Comparison of ENCODE assay signal across 33 cellular contexts in genomic region chr10:13871087-13871486, GRCh38.
DNase-seq lines count a peak whose midpoint lies in the region; ATAC-seq and TF ChIP-seq lines count a peak whose summit lies in the region.
"Had no signal": no experiment of that assay in that cellular context is flagged by ENCODE, and none has a peak within 500 bp of the region (broad histone marks: within the 10 kb centered on the region; RNA-seq: fewer than 3 reads in every experiment).

No MANE protein-coding gene starts in this region.

- no peaks in the 10 kb centered on the region for H3K27me3 ChIP-seq in GM23338 (ENCODE audit: insufficient read depth)
- H3K27me3 ChIP-seq in esophagus muscularis mucosa: no peaks in the 10 kb centered on the region
- H3K27me3 ChIP-seq: BE2C, gastroesophageal sphincter, hepatocyte, right atrium auricular region, thyroid gland had no signal

- no peak for TF ChIP-seq EP300 in esophagus muscularis mucosa (IDR thresholded peaks at IDR 0.05)

- H3K4me3 ChIP-seq in GM23338 (no peak overlapping the region), esophagus muscularis mucosa (no peak overlapping the region)
- H3K4me3 ChIP-seq: gastroesophageal sphincter, GM12878, hepatocyte, lower lobe of right lung, right atrium auricular region, thyroid gland had no signal

- H3K27me3 Mint-ChIP-seq in GM23338 (ENCODE audit: insufficient read depth, low read depth, poor library complexity): peaks cover 2% of the 10 kb centered on the region
- H3K27me3 Mint-ChIP-seq in endothelial cell (ENCODE audit: unreplicated experiment): peaks cover 3% of the 10 kb centered on the region
- H3K27me3 Mint-ChIP-seq in osteocyte (ENCODE audit: unreplicated experiment): no peaks in the 10 kb centered on the region
- H3K27me3 Mint-ChIP-seq in activated T-cell treated with anti-CD3 and anti-CD28 coated beads, Interleukin-2, amount 50 U/mL, for 24 hours: no peaks in the 10 kb centered on the region

- H3K27ac ChIP-seq in GM23338 (ENCODE audit: low read depth) (no peak overlapping the region), esophagus muscularis mucosa (replicated peaks in 1 of 4) (no peak overlapping the region)
- H3K27ac ChIP-seq: hepatocyte, lower lobe of right lung had no signal

- WGBS in esophagus muscularis mucosa: 80% methylated on average over 9 of the region's 9 CpGs

- TF ChIP-seq CTCF in GM23338 (conservative IDR thresholded peaks at IDR 0.05; ENCODE audit: low read depth in 2 of 2): no peak
- TF ChIP-seq CTCF in endothelial cell (IDR thresholded peaks at IDR 0.05; ENCODE audit: unreplicated experiment): no peak
- TF ChIP-seq CTCF in osteocyte (IDR thresholded peaks at IDR 0.05): no peak
- no peak for TF ChIP-seq CTCF in esophagus muscularis mucosa (IDR thresholded peaks at IDR 0.05)

- H3K4me1 Mint-ChIP-seq in GM23338 (peaks cover 41% of the 10 kb centered on the region), endothelial cell (ENCODE audit: unreplicated experiment) (peaks cover 57% of the 10 kb centered on the region), osteocyte (ENCODE audit: unreplicated experiment) (peaks cover 39% of the 10 kb centered on the region)
- H3K4me1 Mint-ChIP-seq in activated T-cell treated with anti-CD3 and anti-CD28 coated beads, Interleukin-2, amount 50 U/mL, for 24 hours (ENCODE audit: low read depth): peaks cover 9% of the 10 kb centered on the region
- H3K4me1 Mint-ChIP-seq: activated CD4-positive, alpha-beta memory T cell treated with anti-CD3 and anti-CD28 coated beads, Interleukin-2, amount 10 ng/mL, durations not matched to agents 7 days and 5 days had no signal

- H3K4me3 Mint-ChIP-seq in GM23338: no peak overlapping the region
- peak overlapping the region; percentile 50 for H3K4me3 Mint-ChIP-seq in endothelial cell (ENCODE audit: unreplicated experiment)
- no peak overlapping the region for H3K4me3 Mint-ChIP-seq in osteocyte (ENCODE audit: unreplicated experiment)
- no peak overlapping the region for H3K4me3 Mint-ChIP-seq in activated T-cell treated with anti-CD3 and anti-CD28 coated beads, Interleukin-2, amount 50 U/mL, for 24 hours
- H3K4me3 Mint-ChIP-seq: activated CD4-positive, alpha-beta memory T cell treated with anti-CD3 and anti-CD28 coated beads, Interleukin-2, amount 10 ng/mL, durations not matched to agents 7 days and 5 days; activated naive CD4-positive, alpha-beta T cell treated with anti-CD3 and anti-CD28 coated beads for 36 hours; activated T-helper 1 cell treated with anti-CD3 and anti-CD28 coated beads, Interleukin-12 subunit alpha, Interleukin-12 subunit beta, Interleukin-2, Interleukin-4 antibody, amounts not matched to agents 30 ng/mL and 10 ng/mL and 1 ng/mL, durations not matched to agents 14 hours and 24 hours and 36 hours; CD8-positive, alpha-beta T cell; H9; nephron; stimulated activated naive CD8-positive, alpha-beta T cell treated with anti-CD3 and anti-CD28 coated beads, Interleukin-15, Interleukin-2, amounts not matched to agents 100 ng/mL and 50 ng/mL, for 24 hours; T-helper 2 cell treated with Interferon-gamma antibody and Interleukin-4, amounts not matched to agents 5 μg/mL and 100 μg/mL, for 36 hours had no signal

- H3K9me3 ChIP-seq in esophagus muscularis mucosa: no peaks in the 10 kb centered on the region
- H3K9me3 ChIP-seq: BE2C, gastroesophageal sphincter, lower lobe of right lung, right atrium auricular region, thyroid gland had no signal

- H3K4me2 ChIP-seq in GM23338: no peak overlapping the region
- H3K4me2 ChIP-seq: hepatocyte had no signal

- H3K27ac Mint-ChIP-seq in GM23338 (peak overlapping the region; percentile 41; the same call in 1 of the 2 replicates), endothelial cell (ENCODE audit: unreplicated experiment) (peak overlapping the region; percentile 57), osteocyte (ENCODE audit: unreplicated experiment) (peak overlapping the region; percentile 6)
- H3K27ac Mint-ChIP-seq in activated T-cell treated with anti-CD3 and anti-CD28 coated beads, Interleukin-2, amount 50 U/mL, for 24 hours: no peak overlapping the region
- H3K27ac Mint-ChIP-seq: activated CD4-positive, alpha-beta memory T cell treated with anti-CD3 and anti-CD28 coated beads, Interleukin-2, amount 10 ng/mL, durations not matched to agents 7 days and 5 days; activated naive CD4-positive, alpha-beta T cell treated with anti-CD3 and anti-CD28 coated beads for 36 hours; activated T-helper 1 cell treated with anti-CD3 and anti-CD28 coated beads, Interleukin-12 subunit alpha, Interleukin-12 subunit beta, Interleukin-2, Interleukin-4 antibody, amounts not matched to agents 30 ng/mL and 10 ng/mL and 1 ng/mL, durations not matched to agents 14 hours and 24 hours and 36 hours; CD8-positive, alpha-beta T cell; nephron; stimulated activated naive CD8-positive, alpha-beta T cell treated with anti-CD3 and anti-CD28 coated beads, Interleukin-15, Interleukin-2, amounts not matched to agents 100 ng/mL and 50 ng/mL, for 24 hours; T-helper 2 cell treated with Interferon-gamma antibody and Interleukin-4, amounts not matched to agents 5 μg/mL and 100 μg/mL, for 36 hours had no signal

- H3K36me3 Mint-ChIP-seq in GM23338 (ENCODE audit: low read depth) (peaks cover 5% of the 10 kb centered on the region; the same call in 1 of the 3 replicates), endothelial cell (ENCODE audit: low read depth, unreplicated experiment) (peaks cover 9% of the 10 kb centered on the region), osteocyte (ENCODE audit: unreplicated experiment) (peaks cover 34% of the 10 kb centered on the region)
- no peaks in the 10 kb centered on the region for H3K36me3 Mint-ChIP-seq in activated T-cell treated with anti-CD3 and anti-CD28 coated beads, Interleukin-2, amount 50 U/mL, for 24 hours (ENCODE audit: low read depth)
- H3K36me3 Mint-ChIP-seq: CD8-positive, alpha-beta T cell had no signal

- H4K20me1 ChIP-seq in GM23338 (replicated peaks; ENCODE audit: insufficient read depth): no peaks in the 10 kb centered on the region

- no peak overlapping the region for H2AFZ ChIP-seq in GM23338
- H2AFZ ChIP-seq: hepatocyte had no signal

- intact Hi-C loops in esophagus muscularis mucosa (cut with DNase I): no loop called here

- H3K9me2 ChIP-seq in GM23338 (ENCODE audit: insufficient read depth): no peaks in the 10 kb centered on the region

- 0 out of 2 replicates have a peak, but pooled peaks cover 3% of the 10 kb centered on the region for H3K4me1 ChIP-seq in GM23338 (ENCODE audit: insufficient read depth)
- H3K4me1 ChIP-seq in esophagus muscularis mucosa: peaks cover 11 to 40% (median 19%) of the 10 kb centered on the region in 4 donors
- H3K4me1 ChIP-seq: BE2C, thyroid gland had no signal

- DNase-seq in GM23338 (ENCODE audit: low spot score): no peak
- peak; percentile 25 for DNase-seq in NCI-H2227 (lab: John Stamatoyannopoulos, UW; ENCODE audit: unreplicated experiment)
- DNase-seq in endothelial cell (ENCODE audit: low spot score): no peak
- DNase-seq in osteocyte (ENCODE audit: extremely low spot score, unreplicated experiment): peak; percentile 68
- no peak for DNase-seq in activated T-cell treated with anti-CD3 and anti-CD28 coated beads, Interleukin-2, amount 50 U/mL, for 24 hours
- DNase-seq in esophagus muscularis mucosa (ENCODE audit: extremely low spot score): no peak
- DNase-seq: ACHN; activated CD4-positive, alpha-beta memory T cell treated with anti-CD3 and anti-CD28 coated beads, Interleukin-2, amount 10 ng/mL, durations not matched to agents 7 days and 5 days; activated CD8-positive, alpha-beta memory T cell treated with anti-CD3 and anti-CD28 coated beads, Interleukin-2, amount 50 U/mL, for 4 hours; activated naive CD4-positive, alpha-beta T cell treated with anti-CD3 and anti-CD28 coated beads for 36 hours; BE2C; CD8-positive, alpha-beta T cell; cerebellar nuclear complex; DMS153; H9; lower lobe of right lung; NCI-H1092; NCI-H187 treated with DMSO at 0.1 percent for 48 hours; NCI-H226; NCI-H774; SIG-M5; stimulated activated CD4-positive, alpha-beta T cell treated with anti-CD3 and anti-CD28 coated beads, Interleukin-1b, Interleukin-23, amount 100 ng/mL, for 48 hours had no signal

- H3K36me3 ChIP-seq in GM23338 (ENCODE audit: insufficient read depth) (no peaks in the 10 kb centered on the region), esophagus muscularis mucosa (no peaks in the 10 kb centered on the region)
- H3K36me3 ChIP-seq: BE2C, gastroesophageal sphincter, lower lobe of right lung, right atrium auricular region, thyroid gland had no signal

- H3K9me3 Mint-ChIP-seq in GM23338: no peaks in the 10 kb centered on the region; the same call in 1 of the 3 replicates
- H3K9me3 Mint-ChIP-seq in endothelial cell (ENCODE audit: unreplicated experiment): no peaks in the 10 kb centered on the region
- no peaks in the 10 kb centered on the region for H3K9me3 Mint-ChIP-seq in osteocyte (ENCODE audit: unreplicated experiment)
- no peaks in the 10 kb centered on the region for H3K9me3 Mint-ChIP-seq in activated T-cell treated with anti-CD3 and anti-CD28 coated beads, Interleukin-2, amount 50 U/mL, for 24 hours
- H3K9me3 Mint-ChIP-seq: activated CD4-positive, alpha-beta memory T cell treated with anti-CD3 and anti-CD28 coated beads, Interleukin-2, amount 10 ng/mL, durations not matched to agents 7 days and 5 days; activated naive CD4-positive, alpha-beta T cell treated with anti-CD3 and anti-CD28 coated beads for 36 hours; activated T-helper 1 cell treated with anti-CD3 and anti-CD28 coated beads, Interleukin-12 subunit alpha, Interleukin-12 subunit beta, Interleukin-2, Interleukin-4 antibody, amounts not matched to agents 30 ng/mL and 10 ng/mL and 1 ng/mL, durations not matched to agents 14 hours and 24 hours and 36 hours; CD8-positive, alpha-beta T cell; H9; nephron; stimulated activated naive CD8-positive, alpha-beta T cell treated with anti-CD3 and anti-CD28 coated beads, Interleukin-15, Interleukin-2, amounts not matched to agents 100 ng/mL and 50 ng/mL, for 24 hours; T-helper 2 cell treated with Interferon-gamma antibody and Interleukin-4, amounts not matched to agents 5 μg/mL and 100 μg/mL, for 36 hours had no signal

- TF ChIP-seq POLR2A in esophagus muscularis mucosa (IDR thresholded peaks at IDR 0.05; ENCODE audit: low read depth): no peak

- H3K79me2 ChIP-seq in GM23338 (replicated peaks; ENCODE audit: insufficient read depth): peaks cover 26% of the 10 kb centered on the region
- H3K79me2 ChIP-seq: hepatocyte had no signal

- H3F3A ChIP-seq in GM23338 (replicated peaks; ENCODE audit: low read depth): no peaks in the 10 kb centered on the region

- no peak for ATAC-seq in GM23338
- ATAC-seq in HG03135 (IDR thresholded peaks at IDR 0.05; ENCODE audit: unreplicated experiment): no peak
- ATAC-seq in HG03025 (IDR thresholded peaks at IDR 0.05; ENCODE audit: low FRiP score, unreplicated experiment): no peak
- ATAC-seq: CD8-positive, alpha-beta T cell; GM12878 had no signal

Comparison
In these comparisons a context has a peak if more than half of its experiments do, and no peak if none do; other contexts are left out.
1. DNase-seq: peak in NCI-H2227 (single experiment) and osteocyte (single experiment); none in GM23338 (single experiment), endothelial cell (single experiment), activated T-cell treated with anti-CD3 and anti-CD28 coated beads, Interleukin-2, amount 50 U/mL, for 24 hours (single experiment) and esophagus muscularis mucosa (single experiment).